ENCODE assay signal across 24 cellular contexts in genomic region chr3:195880037-195880431, GRCh38.
"Had no signal": no experiment of that assay in that cellular context is flagged by ENCODE, and none has a peak within 500 bp of the region (broad histone marks: within the 10 kb centered on the region; RNA-seq: fewer than 3 reads in every experiment).

No MANE protein-coding gene starts in this region.

- H3K27ac Mint-ChIP-seq: activated B cell treated with CpG ODN at 0.5 μM for 24 hours; activated CD4-positive, alpha-beta T cell treated with anti-CD3 and anti-CD28 coated beads, Interleukin-2, amount 10 ng/mL, durations not matched to agents 7 days and 5 days; activated naive CD4-positive, alpha-beta T cell treated with anti-CD3 and anti-CD28 coated beads for 36 hours; activated naive CD8-positive, alpha-beta T cell; activated T-helper 17 cell treated with anti-CD3 and anti-CD28 coated beads, Interleukin-2, amount 50 U/mL, for 72 hours had no signal

- H3K9me3 Mint-ChIP-seq: activated B cell treated with CpG ODN at 0.5 μM for 24 hours; activated CD4-positive, alpha-beta memory T cell treated with anti-CD3 and anti-CD28 coated beads, Interleukin-2, amount 10 ng/mL, durations not matched to agents 7 days and 5 days; activated CD4-positive, alpha-beta T cell treated with anti-CD3 and anti-CD28 coated beads, Interleukin-2, amount 10 ng/mL, durations not matched to agents 7 days and 5 days; activated naive CD4-positive, alpha-beta T cell treated with anti-CD3 and anti-CD28 coated beads for 36 hours; activated T-helper 17 cell treated with anti-CD3 and anti-CD28 coated beads, Interleukin-2, amount 50 U/mL, for 72 hours; T-cell had no signal

- H3K4me3 Mint-ChIP-seq: activated B cell treated with CpG ODN at 0.5 μM for 24 hours; activated CD4-positive, alpha-beta memory T cell treated with anti-CD3 and anti-CD28 coated beads, Interleukin-2, amount 10 ng/mL, durations not matched to agents 7 days and 5 days; activated CD4-positive, alpha-beta T cell treated with anti-CD3 and anti-CD28 coated beads, Interleukin-2, amount 10 ng/mL, durations not matched to agents 7 days and 5 days; activated naive CD4-positive, alpha-beta T cell treated with anti-CD3 and anti-CD28 coated beads for 36 hours; activated naive CD8-positive, alpha-beta T cell; activated T-helper 17 cell treated with anti-CD3 and anti-CD28 coated beads, Interleukin-2, amount 50 U/mL, for 72 hours; T-cell had no signal

- H2AFZ ChIP-seq: PC-9 had no signal

- H3K4me3 ChIP-seq: PC-9, SK-N-MC had no signal

- H3K4me1 Mint-ChIP-seq: activated T-helper 17 cell treated with anti-CD3 and anti-CD28 coated beads, Interleukin-2, amount 50 U/mL, for 72 hours had no signal

- H3K27ac ChIP-seq: KMS-11, PC-9, SK-N-MC had no signal

- H3K27me3 Mint-ChIP-seq: activated B cell treated with CpG ODN at 0.5 μM for 24 hours; activated CD4-positive, alpha-beta memory T cell treated with anti-CD3 and anti-CD28 coated beads, Interleukin-2, amount 10 ng/mL, durations not matched to agents 7 days and 5 days; activated CD4-positive, alpha-beta T cell treated with anti-CD3 and anti-CD28 coated beads, Interleukin-2, amount 10 ng/mL, durations not matched to agents 7 days and 5 days; activated naive CD8-positive, alpha-beta T cell; activated T-helper 17 cell treated with anti-CD3 and anti-CD28 coated beads, Interleukin-2, amount 50 U/mL, for 72 hours; T-cell had no signal

- DNase-seq: activated B cell treated with CpG ODN at 0.5 μM for 24 hours; activated CD4-positive, alpha-beta memory T cell treated with anti-CD3 and anti-CD28 coated beads, Interleukin-2, amount 10 ng/mL, durations not matched to agents 7 days and 5 days; activated CD4-positive, alpha-beta T cell treated with anti-CD3 and anti-CD28 coated beads, Interleukin-2, amount 10 ng/mL, durations not matched to agents 7 days and 5 days; activated gamma-delta T cell; activated naive CD4-positive, alpha-beta T cell treated with anti-CD3 and anti-CD28 coated beads for 36 hours; activated T-cell treated with anti-CD3 and anti-CD28 coated beads for 4 hours; activated T-cell treated with anti-CD3 and anti-CD28 coated beads, Interleukin-2, amount 50 U/mL, for 48 hours; amygdala; cerebellar nuclear complex; NCI-H1105; NCI-H1436 treated with DMSO at 0.1 percent for 48 hours; NCI-H187; NCI-H2081; NCI-H510A treated with DMSO at 0.1 percent for 48 hours; NCI-H69; PC-9; T-cell; T-helper 2 cell; T1000 had no signal

- H3K36me3 Mint-ChIP-seq: activated naive CD8-positive, alpha-beta T cell had no signal

- H3K4me2 ChIP-seq: KMS-11, PC-9 had no signal

- ATAC-seq: activated T-helper 17 cell treated with anti-CD3 and anti-CD28 coated beads, Interleukin-2, amount 50 U/mL, for 72 hours; Right ventricle myocardium inferior; T-cell had no signal
